1 cellular context compared by ENCODE assay signal in the genomic region with DNA sequence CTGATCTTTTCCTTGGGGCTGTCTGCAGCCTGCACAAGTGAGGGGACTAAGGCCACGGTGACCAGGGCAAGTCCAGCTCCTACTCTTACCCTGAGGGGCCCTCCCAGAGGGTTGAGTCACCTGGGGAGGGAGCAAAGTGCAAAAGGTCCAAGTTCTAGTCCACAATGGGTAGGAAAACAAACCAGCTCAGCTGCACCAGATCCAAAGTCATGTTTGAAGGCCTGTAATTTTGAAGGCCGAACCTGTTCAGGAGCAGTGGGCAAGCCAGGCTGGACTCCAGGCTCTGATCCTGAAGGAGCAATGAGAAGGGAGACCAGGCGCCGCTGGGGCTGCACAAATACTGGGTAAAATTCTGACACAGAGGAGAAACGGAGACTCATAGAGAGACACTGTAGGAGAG.
A peak's percentile ranks its signal among the peaks of the same experiment; 100 is the strongest.
TF ChIP-seq lines count a peak whose summit lies in the region.

No MANE protein-coding gene starts in this region.

TF ChIP-seq in HepG2, 621 proteins besides CTCF, POLR2A, EP300 and RAD21 (continued from another document and continues in another):
- TF ChIP-seq, protein P1, sequence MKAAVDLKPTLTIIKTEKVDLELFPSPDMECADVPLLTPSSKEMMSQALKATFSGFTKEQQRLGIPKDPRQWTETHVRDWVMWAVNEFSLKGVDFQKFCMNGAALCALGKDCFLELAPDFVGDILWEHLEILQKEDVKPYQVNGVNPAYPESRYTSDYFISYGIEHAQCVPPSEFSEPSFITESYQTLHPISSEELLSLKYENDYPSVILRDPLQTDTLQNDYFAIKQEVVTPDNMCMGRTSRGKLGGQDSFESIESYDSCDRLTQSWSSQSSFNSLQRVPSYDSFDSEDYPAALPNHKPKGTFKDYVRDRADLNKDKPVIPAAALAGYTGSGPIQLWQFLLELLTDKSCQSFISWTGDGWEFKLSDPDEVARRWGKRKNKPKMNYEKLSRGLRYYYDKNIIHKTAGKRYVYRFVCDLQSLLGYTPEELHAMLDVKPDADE (CRISPR knock-in tag; IDR thresholded peaks at IDR 0.05) = no peak
- TF ChIP-seq KDM4B (CRISPR knock-in tag; IDR thresholded peaks at IDR 0.05) = peak; percentile 86; the same call in 1 of the 2 replicates
- TF ChIP-seq SIX4 (CRISPR knock-in tag; IDR thresholded peaks at IDR 0.05) = 0 out of 2 replicates have a peak, but pooled peaks have one; percentile 52
- TF ChIP-seq TOE1 (CRISPR knock-in tag; IDR thresholded peaks at IDR 0.05) = peak; percentile 52; the same call in 1 of the 2 replicates
- no peak for TF ChIP-seq ZNF672 (CRISPR knock-in tag; IDR thresholded peaks at IDR 0.05)
- TF ChIP-seq SNAI1 (CRISPR knock-in tag; IDR thresholded peaks at IDR 0.05; ENCODE audit: borderline replicate concordance) = 0 out of 2 replicates have a peak, but pooled peaks have one; percentile 55
- TF ChIP-seq TBL1XR1 (IDR thresholded peaks at IDR 0.05; ENCODE audit: borderline replicate concordance, low read length, partially characterized antibody) = peak; percentile 96
- TF ChIP-seq, protein P2, sequence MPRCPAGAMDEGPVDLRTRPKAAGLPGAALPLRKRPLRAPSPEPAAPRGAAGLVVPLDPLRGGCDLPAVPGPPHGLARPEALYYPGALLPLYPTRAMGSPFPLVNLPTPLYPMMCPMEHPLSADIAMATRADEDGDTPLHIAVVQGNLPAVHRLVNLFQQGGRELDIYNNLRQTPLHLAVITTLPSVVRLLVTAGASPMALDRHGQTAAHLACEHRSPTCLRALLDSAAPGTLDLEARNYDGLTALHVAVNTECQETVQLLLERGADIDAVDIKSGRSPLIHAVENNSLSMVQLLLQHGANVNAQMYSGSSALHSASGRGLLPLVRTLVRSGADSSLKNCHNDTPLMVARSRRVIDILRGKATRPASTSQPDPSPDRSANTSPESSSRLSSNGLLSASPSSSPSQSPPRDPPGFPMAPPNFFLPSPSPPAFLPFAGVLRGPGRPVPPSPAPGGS (CRISPR knock-in tag; IDR thresholded peaks at IDR 0.05) = peak; percentile 40; the same call in 1 of the 2 replicates
- TF ChIP-seq, protein P3, sequence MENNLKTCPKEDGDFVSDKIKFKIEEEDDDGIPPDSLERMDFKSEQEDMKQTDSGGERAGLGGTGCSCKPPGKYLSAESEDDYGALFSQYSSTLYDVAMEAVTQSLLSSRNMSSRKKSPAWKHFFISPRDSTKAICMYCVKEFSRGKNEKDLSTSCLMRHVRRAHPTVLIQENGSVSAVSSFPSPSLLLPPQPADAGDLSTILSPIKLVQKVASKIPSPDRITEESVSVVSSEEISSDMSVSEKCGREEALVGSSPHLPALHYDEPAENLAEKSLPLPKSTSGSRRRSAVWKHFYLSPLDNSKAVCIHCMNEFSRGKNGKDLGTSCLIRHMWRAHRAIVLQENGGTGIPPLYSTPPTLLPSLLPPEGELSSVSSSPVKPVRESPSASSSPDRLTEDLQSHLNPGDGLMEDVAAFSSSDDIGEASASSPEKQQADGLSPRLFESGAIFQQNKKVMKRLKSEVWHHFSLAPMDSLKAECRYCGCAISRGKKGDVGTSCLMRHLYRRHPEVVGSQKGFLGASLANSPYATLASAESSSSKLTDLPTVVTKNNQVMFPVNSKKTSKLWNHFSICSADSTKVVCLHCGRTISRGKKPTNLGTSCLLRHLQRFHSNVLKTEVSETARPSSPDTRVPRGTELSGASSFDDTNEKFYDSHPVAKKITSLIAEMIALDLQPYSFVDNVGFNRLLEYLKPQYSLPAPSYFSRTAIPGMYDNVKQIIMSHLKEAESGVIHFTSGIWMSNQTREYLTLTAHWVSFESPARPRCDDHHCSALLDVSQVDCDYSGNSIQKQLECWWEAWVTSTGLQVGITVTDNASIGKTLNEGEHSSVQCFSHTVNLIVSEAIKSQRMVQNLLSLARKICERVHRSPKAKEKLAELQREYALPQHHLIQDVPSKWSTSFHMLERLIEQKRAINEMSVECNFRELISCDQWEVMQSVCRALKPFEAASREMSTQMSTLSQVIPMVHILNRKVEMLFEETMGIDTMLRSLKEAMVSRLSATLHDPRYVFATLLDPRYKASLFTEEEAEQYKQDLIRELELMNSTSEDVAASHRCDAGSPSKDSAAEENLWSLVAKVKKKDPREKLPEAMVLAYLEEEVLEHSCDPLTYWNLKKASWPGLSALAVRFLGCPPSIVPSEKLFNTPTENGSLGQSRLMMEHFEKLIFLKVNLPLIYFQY (CRISPR knock-in tag; IDR thresholded peaks at IDR 0.05; ENCODE audit: borderline replicate concordance) = peak; percentile 97
- TF ChIP-seq MXD4 (CRISPR knock-in tag; IDR thresholded peaks at IDR 0.05) = no peak
- no peak for TF ChIP-seq CCAR2 (optimal IDR thresholded peaks at IDR 0.05; ENCODE audit: low read depth, low read length)
- TF ChIP-seq HNRNPK (IDR thresholded peaks at IDR 0.05; ENCODE audit: low read depth, low read length, poor library complexity, severe bottlenecking) = no peak
- TF ChIP-seq, protein P4, sequence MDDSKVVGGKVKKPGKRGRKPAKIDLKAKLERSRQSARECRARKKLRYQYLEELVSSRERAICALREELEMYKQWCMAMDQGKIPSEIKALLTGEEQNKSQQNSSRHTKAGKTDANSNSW (CRISPR knock-in tag; IDR thresholded peaks at IDR 0.05; ENCODE audit: borderline replicate concordance) = no peak
- TF ChIP-seq NFIC (IDR thresholded peaks at IDR 0.05; ENCODE audit: low read length) = peak; percentile 70; the same call in 1 of the 2 replicates
- TF ChIP-seq THAP11 (CRISPR knock-in tag; IDR thresholded peaks at IDR 0.05) = peak; percentile 74
- TF ChIP-seq, protein P5, sequence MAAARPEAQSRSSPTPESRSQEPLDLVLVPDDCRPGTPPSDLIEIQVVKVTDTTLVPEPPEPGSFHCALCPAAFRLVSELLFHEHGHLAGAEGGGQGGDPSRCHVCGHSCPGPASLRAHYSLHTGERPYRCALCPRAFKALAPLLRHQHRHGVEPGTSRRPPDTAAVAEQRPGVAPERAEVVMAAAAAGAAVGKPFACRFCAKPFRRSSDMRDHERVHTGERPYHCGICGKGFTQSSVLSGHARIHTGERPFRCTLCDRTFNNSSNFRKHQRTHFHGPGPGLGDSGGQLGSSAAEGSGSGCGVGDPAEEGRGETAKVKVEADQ (CRISPR knock-in tag; IDR thresholded peaks at IDR 0.05; ENCODE audit: borderline replicate concordance) = no peak
- TF ChIP-seq, protein P6, sequence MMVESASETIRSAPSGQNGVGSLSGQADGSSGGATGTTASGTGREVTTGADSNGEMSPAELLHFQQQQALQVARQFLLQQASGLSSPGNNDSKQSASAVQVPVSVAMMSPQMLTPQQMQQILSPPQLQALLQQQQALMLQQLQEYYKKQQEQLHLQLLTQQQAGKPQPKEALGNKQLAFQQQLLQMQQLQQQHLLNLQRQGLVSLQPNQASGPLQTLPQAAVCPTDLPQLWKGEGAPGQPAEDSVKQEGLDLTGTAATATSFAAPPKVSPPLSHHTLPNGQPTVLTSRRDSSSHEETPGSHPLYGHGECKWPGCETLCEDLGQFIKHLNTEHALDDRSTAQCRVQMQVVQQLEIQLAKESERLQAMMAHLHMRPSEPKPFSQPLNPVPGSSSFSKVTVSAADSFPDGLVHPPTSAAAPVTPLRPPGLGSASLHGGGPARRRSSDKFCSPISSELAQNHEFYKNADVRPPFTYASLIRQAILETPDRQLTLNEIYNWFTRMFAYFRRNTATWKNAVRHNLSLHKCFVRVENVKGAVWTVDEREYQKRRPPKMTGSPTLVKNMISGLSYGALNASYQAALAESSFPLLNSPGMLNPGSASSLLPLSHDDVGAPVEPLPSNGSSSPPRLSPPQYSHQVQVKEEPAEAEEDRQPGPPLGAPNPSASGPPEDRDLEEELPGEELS (CRISPR knock-in tag; IDR thresholded peaks at IDR 0.05) = peak; percentile 82
- TF ChIP-seq MTA3 (CRISPR knock-in tag; IDR thresholded peaks at IDR 0.05) = no peak
- TF ChIP-seq ZNF274 (CRISPR knock-in tag; IDR thresholded peaks at IDR 0.05) = no peak
- no peak for TF ChIP-seq ZNF775 (CRISPR knock-in tag; IDR thresholded peaks at IDR 0.05; ENCODE audit: borderline replicate concordance)
- peak; percentile 60; the same call in 1 of the 2 replicates for TF ChIP-seq MIER2 (CRISPR knock-in tag; IDR thresholded peaks at IDR 0.05)
- no peak for TF ChIP-seq TCF7L2 (IDR thresholded peaks at IDR 0.05; ENCODE audit: low read depth, low read length)
- TF ChIP-seq ASH2L (IDR thresholded peaks at IDR 0.05; ENCODE audit: insufficient read length, low read depth, low read length) = peak; percentile 86
- TF ChIP-seq ZNF333 (CRISPR knock-in tag; IDR thresholded peaks at IDR 0.05; ENCODE audit: borderline replicate concordance) = no peak
- no peak for TF ChIP-seq ZBTB8A (CRISPR knock-in tag; IDR thresholded peaks at IDR 0.05; ENCODE audit: borderline replicate concordance, low read depth)
- peak; percentile 90 for TF ChIP-seq FOXA3 (CRISPR knock-in tag; IDR thresholded peaks at IDR 0.05)
- no peak for TF ChIP-seq FOXA1 (IDR thresholded peaks at IDR 0.05)
- TF ChIP-seq FOXA1 (CRISPR knock-in tag; IDR thresholded peaks at IDR 0.05) = peak; percentile 74
- TF ChIP-seq HCFC1 (IDR thresholded peaks at IDR 0.05; ENCODE audit: low read depth, low read length) = no peak
- TF ChIP-seq, protein P7, sequence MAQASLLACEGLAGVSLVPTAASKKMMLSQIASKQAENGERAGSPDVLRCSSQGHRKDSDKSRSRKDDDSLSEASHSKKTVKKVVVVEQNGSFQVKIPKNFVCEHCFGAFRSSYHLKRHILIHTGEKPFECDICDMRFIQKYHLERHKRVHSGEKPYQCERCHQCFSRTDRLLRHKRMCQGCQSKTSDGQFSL (CRISPR knock-in tag; IDR thresholded peaks at IDR 0.05) = no peak
- no peak for TF ChIP-seq ZNF703 (CRISPR knock-in tag; IDR thresholded peaks at IDR 0.05; ENCODE audit: borderline replicate concordance)
- no peak for TF ChIP-seq ADNP (CRISPR knock-in tag; IDR thresholded peaks at IDR 0.05)
- TF ChIP-seq ZMYM4 (CRISPR knock-in tag; IDR thresholded peaks at IDR 0.05) = peak; percentile 88
- TF ChIP-seq, protein P8, sequence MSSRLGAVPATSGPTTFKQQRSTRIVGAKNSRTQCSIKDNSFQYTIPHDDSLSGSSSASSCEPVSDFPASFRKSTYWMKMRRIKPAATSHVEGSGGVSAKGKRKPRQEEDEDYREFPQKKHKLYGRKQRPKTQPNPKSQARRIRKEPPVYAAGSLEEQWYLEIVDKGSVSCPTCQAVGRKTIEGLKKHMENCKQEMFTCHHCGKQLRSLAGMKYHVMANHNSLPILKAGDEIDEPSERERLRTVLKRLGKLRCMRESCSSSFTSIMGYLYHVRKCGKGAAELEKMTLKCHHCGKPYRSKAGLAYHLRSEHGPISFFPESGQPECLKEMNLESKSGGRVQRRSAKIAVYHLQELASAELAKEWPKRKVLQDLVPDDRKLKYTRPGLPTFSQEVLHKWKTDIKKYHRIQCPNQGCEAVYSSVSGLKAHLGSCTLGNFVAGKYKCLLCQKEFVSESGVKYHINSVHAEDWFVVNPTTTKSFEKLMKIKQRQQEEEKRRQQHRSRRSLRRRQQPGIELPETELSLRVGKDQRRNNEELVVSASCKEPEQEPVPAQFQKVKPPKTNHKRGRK (CRISPR knock-in tag; IDR thresholded peaks at IDR 0.05) = no peak
- TF ChIP-seq, protein P9, sequence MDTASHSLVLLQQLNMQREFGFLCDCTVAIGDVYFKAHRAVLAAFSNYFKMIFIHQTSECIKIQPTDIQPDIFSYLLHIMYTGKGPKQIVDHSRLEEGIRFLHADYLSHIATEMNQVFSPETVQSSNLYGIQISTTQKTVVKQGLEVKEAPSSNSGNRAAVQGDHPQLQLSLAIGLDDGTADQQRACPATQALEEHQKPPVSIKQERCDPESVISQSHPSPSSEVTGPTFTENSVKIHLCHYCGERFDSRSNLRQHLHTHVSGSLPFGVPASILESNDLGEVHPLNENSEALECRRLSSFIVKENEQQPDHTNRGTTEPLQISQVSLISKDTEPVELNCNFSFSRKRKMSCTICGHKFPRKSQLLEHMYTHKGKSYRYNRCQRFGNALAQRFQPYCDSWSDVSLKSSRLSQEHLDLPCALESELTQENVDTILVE (CRISPR knock-in tag; IDR thresholded peaks at IDR 0.05) = peak; percentile 59; the same call in 1 of the 2 replicates
- peak; percentile 11 to 26; a peak in 2 of 4 replicates for TF ChIP-seq MAFK (conservative IDR thresholded peaks at IDR 0.05 in 1 of 2, IDR thresholded peaks at IDR 0.05 in 1 of 2; ENCODE audit: low read length in 2 of 2)
- TF ChIP-seq CREB1 (IDR thresholded peaks at IDR 0.05) = no peak
- peak; percentile 74 for TF ChIP-seq CREB1 (CRISPR knock-in tag; IDR thresholded peaks at IDR 0.05)
- 0 out of 2 replicates have a peak, but pooled peaks have one; percentile 71 for TF ChIP-seq SMYD3 (CRISPR knock-in tag; IDR thresholded peaks at IDR 0.05)
- no peak for TF ChIP-seq PHF5A (CRISPR knock-in tag; IDR thresholded peaks at IDR 0.05; ENCODE audit: low read depth, unreplicated experiment)
- TF ChIP-seq ZMYM2 (CRISPR knock-in tag; IDR thresholded peaks at IDR 0.05) = peak; percentile 99
- TF ChIP-seq, protein P10, sequence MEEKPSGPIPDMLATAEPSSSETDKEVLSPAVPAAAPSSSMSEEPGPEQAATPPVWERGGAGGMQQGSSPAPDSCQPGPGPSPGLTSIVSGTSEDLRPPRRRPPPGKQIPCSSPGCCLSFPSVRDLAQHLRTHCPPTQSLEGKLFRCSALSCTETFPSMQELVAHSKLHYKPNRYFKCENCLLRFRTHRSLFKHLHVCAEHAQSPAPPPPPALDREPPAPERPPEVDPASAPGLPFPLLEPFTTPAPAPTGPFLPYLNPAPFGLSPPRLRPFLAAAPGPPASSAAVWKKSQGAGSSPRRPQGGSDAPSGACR (CRISPR knock-in tag; IDR thresholded peaks at IDR 0.05) = 0 out of 2 replicates have a peak, but pooled peaks have one; percentile 72
- TF ChIP-seq, protein P11, sequence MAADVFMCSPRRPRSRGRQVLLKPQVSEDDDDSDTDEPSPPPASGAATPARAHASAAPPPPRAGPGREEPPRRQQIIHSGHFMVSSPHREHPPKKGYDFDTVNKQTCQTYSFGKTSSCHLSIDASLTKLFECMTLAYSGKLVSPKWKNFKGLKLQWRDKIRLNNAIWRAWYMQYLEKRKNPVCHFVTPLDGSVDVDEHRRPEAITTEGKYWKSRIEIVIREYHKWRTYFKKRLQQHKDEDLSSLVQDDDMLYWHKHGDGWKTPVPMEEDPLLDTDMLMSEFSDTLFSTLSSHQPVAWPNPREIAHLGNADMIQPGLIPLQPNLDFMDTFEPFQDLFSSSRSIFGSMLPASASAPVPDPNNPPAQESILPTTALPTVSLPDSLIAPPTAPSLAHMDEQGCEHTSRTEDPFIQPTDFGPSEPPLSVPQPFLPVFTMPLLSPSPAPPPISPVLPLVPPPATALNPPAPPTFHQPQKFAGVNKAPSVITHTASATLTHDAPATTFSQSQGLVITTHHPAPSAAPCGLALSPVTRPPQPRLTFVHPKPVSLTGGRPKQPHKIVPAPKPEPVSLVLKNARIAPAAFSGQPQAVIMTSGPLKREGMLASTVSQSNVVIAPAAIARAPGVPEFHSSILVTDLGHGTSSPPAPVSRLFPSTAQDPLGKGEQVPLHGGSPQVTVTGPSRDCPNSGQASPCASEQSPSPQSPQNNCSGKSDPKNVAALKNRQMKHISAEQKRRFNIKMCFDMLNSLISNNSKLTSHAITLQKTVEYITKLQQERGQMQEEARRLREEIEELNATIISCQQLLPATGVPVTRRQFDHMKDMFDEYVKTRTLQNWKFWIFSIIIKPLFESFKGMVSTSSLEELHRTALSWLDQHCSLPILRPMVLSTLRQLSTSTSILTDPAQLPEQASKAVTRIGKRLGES (CRISPR knock-in tag; IDR thresholded peaks at IDR 0.05; ENCODE audit: borderline replicate concordance) = no peak
- TF ChIP-seq ZSCAN12 (CRISPR knock-in tag; IDR thresholded peaks at IDR 0.05) = no peak
- TF ChIP-seq ARNT (IDR thresholded peaks at IDR 0.05) = no peak
- TF ChIP-seq, protein P12, sequence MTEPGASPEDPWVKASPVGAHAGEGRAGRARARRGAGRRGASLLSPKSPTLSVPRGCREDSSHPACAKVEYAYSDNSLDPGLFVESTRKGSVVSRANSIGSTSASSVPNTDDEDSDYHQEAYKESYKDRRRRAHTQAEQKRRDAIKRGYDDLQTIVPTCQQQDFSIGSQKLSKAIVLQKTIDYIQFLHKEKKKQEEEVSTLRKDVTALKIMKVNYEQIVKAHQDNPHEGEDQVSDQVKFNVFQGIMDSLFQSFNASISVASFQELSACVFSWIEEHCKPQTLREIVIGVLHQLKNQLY (CRISPR knock-in tag; IDR thresholded peaks at IDR 0.05) = peak; percentile 75
- peak; percentile 71 for TF ChIP-seq KDM2A (CRISPR knock-in tag; IDR thresholded peaks at IDR 0.05; ENCODE audit: borderline replicate concordance, low read depth)
